ENCODE assay signal across 1 cellular context in the genomic region with DNA sequence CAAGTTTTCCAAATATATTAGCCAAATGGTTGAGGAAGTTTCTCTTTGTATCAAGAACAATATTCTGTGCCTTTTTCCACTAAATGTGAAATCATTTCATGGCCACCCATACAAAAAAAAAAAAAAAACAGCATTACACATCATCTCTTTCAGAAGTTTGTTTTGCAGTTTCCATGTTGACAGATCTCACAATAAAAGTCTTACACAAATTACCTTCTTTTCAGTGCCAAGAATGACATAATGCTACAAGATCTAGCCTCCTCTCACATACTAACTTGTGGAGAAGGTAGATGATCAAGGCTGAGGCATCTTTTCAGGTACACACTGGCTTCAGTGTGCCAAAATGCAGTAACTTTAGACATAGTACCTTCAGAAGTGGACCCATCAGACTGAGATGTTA.
TF ChIP-seq lines count a peak whose summit lies in the region.

No MANE protein-coding gene starts in this region.

TF ChIP-seq in SK-N-SH treated with all-trans-retinoic acid at 6 μM for 48 hours, 23 proteins besides CTCF, POLR2A, EP300 and RAD21 (continued from another document):
- TF ChIP-seq, protein P1, sequence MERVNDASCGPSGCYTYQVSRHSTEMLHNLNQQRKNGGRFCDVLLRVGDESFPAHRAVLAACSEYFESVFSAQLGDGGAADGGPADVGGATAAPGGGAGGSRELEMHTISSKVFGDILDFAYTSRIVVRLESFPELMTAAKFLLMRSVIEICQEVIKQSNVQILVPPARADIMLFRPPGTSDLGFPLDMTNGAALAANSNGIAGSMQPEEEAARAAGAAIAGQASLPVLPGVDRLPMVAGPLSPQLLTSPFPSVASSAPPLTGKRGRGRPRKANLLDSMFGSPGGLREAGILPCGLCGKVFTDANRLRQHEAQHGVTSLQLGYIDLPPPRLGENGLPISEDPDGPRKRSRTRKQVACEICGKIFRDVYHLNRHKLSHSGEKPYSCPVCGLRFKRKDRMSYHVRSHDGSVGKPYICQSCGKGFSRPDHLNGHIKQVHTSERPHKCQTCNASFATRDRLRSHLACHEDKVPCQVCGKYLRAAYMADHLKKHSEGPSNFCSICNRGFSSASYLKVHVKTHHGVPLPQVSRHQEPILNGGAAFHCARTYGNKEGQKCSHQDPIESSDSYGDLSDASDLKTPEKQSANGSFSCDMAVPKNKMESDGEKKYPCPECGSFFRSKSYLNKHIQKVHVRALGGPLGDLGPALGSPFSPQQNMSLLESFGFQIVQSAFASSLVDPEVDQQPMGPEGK (CRISPR knock-in tag; IDR thresholded peaks at IDR 0.05; ENCODE audit: borderline replicate concordance), result no peak
- no peak for TF ChIP-seq ZFP3 (CRISPR knock-in tag; IDR thresholded peaks at IDR 0.05)
- TF ChIP-seq RARB (CRISPR knock-in tag; IDR thresholded peaks at IDR 0.05), result no peak
- no peak for TF ChIP-seq ISL1 (CRISPR knock-in tag; IDR thresholded peaks at IDR 0.05)
- TF ChIP-seq, protein P2, sequence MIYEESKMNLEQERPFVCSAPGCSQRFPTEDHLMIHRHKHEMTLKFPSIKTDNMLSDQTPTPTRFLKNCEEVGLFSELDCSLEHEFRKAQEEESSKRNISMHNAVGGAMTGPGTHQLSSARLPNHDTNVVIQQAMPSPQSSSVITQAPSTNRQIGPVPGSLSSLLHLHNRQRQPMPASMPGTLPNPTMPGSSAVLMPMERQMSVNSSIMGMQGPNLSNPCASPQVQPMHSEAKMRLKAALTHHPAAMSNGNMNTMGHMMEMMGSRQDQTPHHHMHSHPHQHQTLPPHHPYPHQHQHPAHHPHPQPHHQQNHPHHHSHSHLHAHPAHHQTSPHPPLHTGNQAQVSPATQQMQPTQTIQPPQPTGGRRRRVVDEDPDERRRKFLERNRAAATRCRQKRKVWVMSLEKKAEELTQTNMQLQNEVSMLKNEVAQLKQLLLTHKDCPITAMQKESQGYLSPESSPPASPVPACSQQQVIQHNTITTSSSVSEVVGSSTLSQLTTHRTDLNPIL (CRISPR knock-in tag; IDR thresholded peaks at IDR 0.05; ENCODE audit: low read depth), result no peak
- TF ChIP-seq GLIS3 (CRISPR knock-in tag; IDR thresholded peaks at IDR 0.05), result no peak
- no peak for TF ChIP-seq ARNTL (CRISPR knock-in tag; IDR thresholded peaks at IDR 0.05; ENCODE audit: borderline replicate concordance, low read depth)
- TF ChIP-seq TOX (CRISPR knock-in tag; IDR thresholded peaks at IDR 0.05; ENCODE audit: borderline replicate concordance), result no peak
TF ChIP-seq in SK-N-SH treated with all-trans-retinoic acid at 6 μM for 48 hours: peak in this region for 0.
